In the genomic region with DNA sequence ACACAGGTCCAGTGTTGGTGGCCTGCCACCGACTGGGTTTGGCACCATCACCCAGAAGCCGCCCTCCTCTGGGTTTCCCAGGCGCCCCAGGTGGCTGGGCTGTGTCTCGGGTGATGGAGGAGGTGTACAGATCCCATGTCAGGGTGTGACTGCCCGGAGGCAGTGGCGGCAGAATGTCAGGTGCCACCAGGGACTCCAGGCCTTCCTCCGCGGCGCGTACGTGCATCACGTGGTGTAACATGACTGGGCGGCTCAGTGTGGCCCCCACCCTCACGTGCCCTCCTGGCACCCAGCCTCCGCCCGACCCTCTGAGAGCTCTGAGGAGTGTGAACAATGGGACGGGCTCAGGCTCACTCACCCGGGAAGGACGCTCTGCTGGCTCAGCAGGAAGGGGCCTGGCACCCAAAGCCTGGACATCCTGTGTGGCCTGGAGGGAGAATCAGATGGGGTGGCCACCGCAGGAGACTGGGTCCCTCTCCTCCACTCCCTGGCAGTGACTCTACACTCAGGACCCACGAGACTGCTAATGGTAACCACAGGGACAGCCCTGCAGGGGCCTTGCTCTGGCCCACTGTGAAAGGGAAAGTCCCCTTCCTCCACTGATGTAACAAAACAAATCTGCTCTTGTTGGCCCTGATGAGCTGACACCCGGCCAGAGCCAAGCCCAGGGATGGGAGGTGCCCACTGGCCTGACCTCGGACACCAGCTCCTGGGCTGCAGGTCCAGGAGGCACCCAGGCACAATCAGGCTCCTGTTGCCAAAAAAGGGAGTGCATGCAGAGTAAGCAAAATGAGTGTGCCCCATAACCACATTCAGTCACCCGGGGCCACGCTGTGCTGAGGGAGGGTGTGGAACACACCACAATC, we compare ENCODE assay signal across 1 cellular context.
TF ChIP-seq lines count a peak whose summit lies in the region.

No MANE protein-coding gene starts in this region.

TF ChIP-seq in K562, 482 proteins besides CTCF, POLR2A, EP300 and RAD21:
- TF ChIP-seq WHSC1 (IDR thresholded peaks at IDR 0.05; ENCODE audit: low read length) (no peak), BHLHE40 (IDR thresholded peaks at IDR 0.05; ENCODE audit: low read length) (0 out of 2 replicates have a peak, but pooled peaks have one; percentile 19)
- TF ChIP-seq, protein P1, sequence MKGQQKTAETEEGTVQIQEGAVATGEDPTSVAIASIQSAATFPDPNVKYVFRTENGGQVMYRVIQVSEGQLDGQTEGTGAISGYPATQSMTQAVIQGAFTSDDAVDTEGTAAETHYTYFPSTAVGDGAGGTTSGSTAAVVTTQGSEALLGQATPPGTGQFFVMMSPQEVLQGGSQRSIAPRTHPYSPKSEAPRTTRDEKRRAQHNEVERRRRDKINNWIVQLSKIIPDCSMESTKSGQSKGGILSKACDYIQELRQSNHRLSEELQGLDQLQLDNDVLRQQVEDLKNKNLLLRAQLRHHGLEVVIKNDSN (CRISPR knock-in tag; IDR thresholded peaks at IDR 0.05) = peak; percentile 31; the same call in 1 of the 2 replicates
